Comparison of ENCODE assay signal across 20 cellular contexts in the genomic region with DNA sequence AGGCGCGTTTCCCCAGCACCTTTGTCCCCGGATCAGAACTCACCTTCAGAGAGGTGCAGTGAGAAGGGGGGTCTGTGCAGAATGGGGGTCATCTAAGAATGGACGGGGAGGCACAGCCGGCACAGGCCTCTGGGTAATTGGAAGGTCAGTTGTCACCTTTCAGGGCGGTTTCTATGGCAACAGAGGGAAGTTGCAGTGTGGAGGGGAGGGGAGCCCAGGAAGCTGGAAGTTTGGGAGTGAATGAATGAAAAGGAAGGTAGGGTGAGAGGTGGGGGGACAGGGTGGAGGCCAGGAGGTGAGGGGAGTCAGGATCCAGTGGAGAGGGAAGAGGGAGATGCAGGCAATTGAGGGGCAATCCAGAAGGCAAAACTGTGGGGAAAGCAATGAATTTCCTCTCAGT. TPM values are rescaled to one million over a fixed set of nuclear protein-coding genes. Genes with fewer than 3 reads are reported as not detected.
"Had no signal": no experiment of that assay in that cellular context is flagged by ENCODE, and none has a peak within 500 bp of the region (broad histone marks: within the 10 kb centered on the region; RNA-seq: fewer than 3 reads in every experiment).

No MANE protein-coding gene starts in this region.

- H3K27ac Mint-ChIP-seq: activated CD8-positive, alpha-beta memory T cell treated with anti-CD3 and anti-CD28 coated beads, Interleukin-2, amount 10 ng/mL, durations not matched to agents 7 days and 5 days; activated naive CD4-positive, alpha-beta T cell treated with anti-CD3 and anti-CD28 coated beads, Interleukin-2, amount 50 U/mL, for 24 hours; activated T-cell treated with anti-CD3 and anti-CD28 coated beads, Interleukin-2, amount 50 U/mL, for 24 hours; activated T-helper 1 cell treated with anti-CD3 and anti-CD28 coated beads, Interleukin-12 subunit alpha, Interleukin-12 subunit beta, Interleukin-2, Interleukin-4 antibody, amounts not matched to agents 30 ng/mL and 10 ng/mL and 1 ng/mL, durations not matched to agents 14 hours and 24 hours and 36 hours; T-helper 1 cell treated with Interleukin-12 subunit alpha and Interleukin-12 subunit beta and Interleukin-4 antibody, amounts not matched to agents 30 μg/mL and 1 μg/mL, for 36 hours had no signal

- H3K4me3 Mint-ChIP-seq: activated CD8-positive, alpha-beta memory T cell treated with anti-CD3 and anti-CD28 coated beads, Interleukin-2, amount 10 ng/mL, durations not matched to agents 7 days and 5 days; activated naive CD4-positive, alpha-beta T cell treated with anti-CD3 and anti-CD28 coated beads, Interleukin-2, amount 50 U/mL, for 24 hours; activated T-cell treated with anti-CD3 and anti-CD28 coated beads, Interleukin-2, amount 50 U/mL, for 24 hours; activated T-helper 1 cell treated with anti-CD3 and anti-CD28 coated beads, Interleukin-12 subunit alpha, Interleukin-12 subunit beta, Interleukin-2, Interleukin-4 antibody, amounts not matched to agents 30 ng/mL and 10 ng/mL and 1 ng/mL, durations not matched to agents 14 hours and 24 hours and 36 hours; T-helper 1 cell treated with Interleukin-12 subunit alpha and Interleukin-12 subunit beta and Interleukin-4 antibody, amounts not matched to agents 30 μg/mL and 1 μg/mL, for 36 hours had no signal

- H3K27me3 ChIP-seq: breast epithelium had no signal

- H3K36me3 Mint-ChIP-seq: activated CD8-positive, alpha-beta memory T cell treated with anti-CD3 and anti-CD28 coated beads, Interleukin-2, amount 10 ng/mL, durations not matched to agents 7 days and 5 days; activated naive CD4-positive, alpha-beta T cell treated with anti-CD3 and anti-CD28 coated beads, Interleukin-2, amount 50 U/mL, for 24 hours had no signal

- H3K4me3 ChIP-seq: breast epithelium had no signal

- H3K4me1 Mint-ChIP-seq: activated CD8-positive, alpha-beta memory T cell treated with anti-CD3 and anti-CD28 coated beads, Interleukin-2, amount 10 ng/mL, durations not matched to agents 7 days and 5 days; activated naive CD4-positive, alpha-beta T cell treated with anti-CD3 and anti-CD28 coated beads, Interleukin-2, amount 50 U/mL, for 24 hours had no signal

- DNase-seq: activated CD4-positive, alpha-beta T cell treated with anti-CD3 and anti-CD28 coated beads for 48 hours; activated CD4-positive, alpha-beta T cell treated with anti-CD3 and anti-CD28 coated beads, Interleukin-2, amount 50 U/mL, for 4 hours; activated CD4-positive, CD25-positive, alpha-beta regulatory T cell treated with anti-CD3 and anti-CD28 coated beads, Interleukin-2, amount 50 U/mL, for 72 hours; activated CD8-positive, alpha-beta memory T cell treated with anti-CD3 and anti-CD28 coated beads, Interleukin-2, amount 10 ng/mL, durations not matched to agents 7 days and 5 days; activated effector memory CD4-positive, alpha-beta T cell treated with Interleukin-2 at 50 U/mL for 16 hours; activated naive CD4-positive, alpha-beta T cell; activated T-cell treated with anti-CD3 and anti-CD28 coated beads, Interleukin-2, amount 50 U/mL, for 24 hours; caudate nucleus; NCI-H1105 treated with DMSO at 0.1 percent for 48 hours; NCI-H1436 treated with DMSO at 0.1 percent for 48 hours; NCI-H187; NCI-H2081; NCI-H446; PC-3; SHP77 treated with DMSO at 0.1 percent for 48 hours had no signal

- H3K36me3 ChIP-seq: breast epithelium had no signal

- H3K27ac ChIP-seq: breast epithelium had no signal

- H3K4me1 ChIP-seq: breast epithelium had no signal

- H3K9me3 Mint-ChIP-seq: activated naive CD4-positive, alpha-beta T cell treated with anti-CD3 and anti-CD28 coated beads, Interleukin-2, amount 50 U/mL, for 24 hours; activated T-cell treated with anti-CD3 and anti-CD28 coated beads, Interleukin-2, amount 50 U/mL, for 24 hours; activated T-helper 1 cell treated with anti-CD3 and anti-CD28 coated beads, Interleukin-12 subunit alpha, Interleukin-12 subunit beta, Interleukin-2, Interleukin-4 antibody, amounts not matched to agents 30 ng/mL and 10 ng/mL and 1 ng/mL, durations not matched to agents 14 hours and 24 hours and 36 hours had no signal

- ATAC-seq: activated CD8-positive, alpha-beta memory T cell treated with anti-CD3 and anti-CD28 coated beads, Interleukin-2, amount 10 ng/mL, durations not matched to agents 7 days and 5 days; PC-3 had no signal

RNA-seq across cellular contexts. Expression of a gene that starts 12.4 kb away (rescaled TPM):
- total RNA-seq: activated CD8-positive, alpha-beta memory T cell treated with anti-CD3 and anti-CD28 coated beads, Interleukin-2, amount 10 ng/mL, durations not matched to agents 7 days and 5 days; activated T-helper 1 cell treated with anti-CD3 and anti-CD28 coated beads, Interleukin-12 subunit alpha, Interleukin-12 subunit beta, Interleukin-2, Interleukin-4 antibody, amounts not matched to agents 30 ng/mL and 10 ng/mL and 1 ng/mL, durations not matched to agents 14 hours and 24 hours and 36 hours; aorta; breast epithelium had no signal

RNA-seq across cellular contexts. Expression of a gene that starts 42.5 kb away (rescaled TPM):
- total RNA-seq: activated CD8-positive, alpha-beta memory T cell treated with anti-CD3 and anti-CD28 coated beads, Interleukin-2, amount 10 ng/mL, durations not matched to agents 7 days and 5 days; activated T-helper 1 cell treated with anti-CD3 and anti-CD28 coated beads, Interleukin-12 subunit alpha, Interleukin-12 subunit beta, Interleukin-2, Interleukin-4 antibody, amounts not matched to agents 30 ng/mL and 10 ng/mL and 1 ng/mL, durations not matched to agents 14 hours and 24 hours and 36 hours had no signal
